Comparison of ENCODE assay signal across 20 cellular contexts in genomic region chr16:71811261-71811803, GRCh38. TPM values are rescaled to one million over a fixed set of nuclear protein-coding genes. Genes with fewer than 3 reads are reported as not detected.
DNase-seq lines count a peak whose midpoint lies in the region; ATAC-seq and TF ChIP-seq lines count a peak whose summit lies in the region.
"Had no signal": no experiment of that assay in that cellular context is flagged by ENCODE, and none has a peak within 500 bp of the region (broad histone marks: within the 10 kb centered on the region; RNA-seq: fewer than 3 reads in every experiment).

No MANE protein-coding gene starts in this region.

- H3K9me3 Mint-ChIP-seq in natural killer cell: no peaks in the 10 kb centered on the region
- H3K9me3 Mint-ChIP-seq in natural killer cell treated with Interleukin-12 subunit alpha and Interleukin-12 subunit beta and Interleukin-15 and Interleukin-18, amount 100 ng/mL, for 72 hours: no peaks in the 10 kb centered on the region
- H3K9me3 Mint-ChIP-seq in dendritic cell treated with granulocyte-macrophage colony-stimulating factor and Interleukin-4, amounts not matched to agents 40 ng/mL and 50 ng/mL, for 4 days: no peaks in the 10 kb centered on the region
- H3K9me3 Mint-ChIP-seq: memory B cell, neural crest cell had no signal

- no peaks in the 10 kb centered on the region for H3K36me3 Mint-ChIP-seq in natural killer cell
- peaks cover 4% of the 10 kb centered on the region for H3K36me3 Mint-ChIP-seq in natural killer cell treated with Interleukin-12 subunit alpha and Interleukin-12 subunit beta and Interleukin-15 and Interleukin-18, amount 100 ng/mL, for 72 hours
- peaks cover 26% of the 10 kb centered on the region for H3K36me3 Mint-ChIP-seq in dendritic cell treated with granulocyte-macrophage colony-stimulating factor and Interleukin-4, amounts not matched to agents 40 ng/mL and 50 ng/mL, for 4 days (ENCODE audit: low read depth)
- H3K36me3 Mint-ChIP-seq: memory B cell had no signal

- peaks cover 16 to 27% of the 10 kb centered on the region in 2 donors for H3K4me1 Mint-ChIP-seq in natural killer cell
- peaks cover 9 to 10% of the 10 kb centered on the region in 2 donors for H3K4me1 Mint-ChIP-seq in natural killer cell treated with Interleukin-12 subunit alpha and Interleukin-12 subunit beta and Interleukin-15 and Interleukin-18, amount 100 ng/mL, for 72 hours (ENCODE audit: low read depth in 2 of 2)
- H3K4me1 Mint-ChIP-seq in dendritic cell treated with granulocyte-macrophage colony-stimulating factor and Interleukin-4, amounts not matched to agents 40 ng/mL and 50 ng/mL, for 4 days (ENCODE audit: low read depth): peaks cover 19% of the 10 kb centered on the region

- no peaks in the 10 kb centered on the region for H3K27me3 Mint-ChIP-seq in natural killer cell (ENCODE audit: low read depth in 2 of 2)
- no peaks in the 10 kb centered on the region for H3K27me3 Mint-ChIP-seq in natural killer cell treated with Interleukin-12 subunit alpha and Interleukin-12 subunit beta and Interleukin-15 and Interleukin-18, amount 100 ng/mL, for 72 hours
- no peaks in the 10 kb centered on the region for H3K27me3 Mint-ChIP-seq in dendritic cell treated with granulocyte-macrophage colony-stimulating factor and Interleukin-4, amounts not matched to agents 40 ng/mL and 50 ng/mL, for 4 days
- H3K27me3 Mint-ChIP-seq: B cell, memory B cell had no signal

- DNase-seq in natural killer cell: no peak
- DNase-seq in natural killer cell treated with Interleukin-12 subunit alpha and Interleukin-12 subunit beta and Interleukin-15 and Interleukin-18, amount 100 ng/mL, for 72 hours (ENCODE audit: low spot score): no peak
- DNase-seq in NCI-H226: peak; percentile 30
- DNase-seq in NCI-H446 (lab: John Stamatoyannopoulos, UW): no peak
- DNase-seq: activated CD4-positive, CD25-positive, alpha-beta regulatory T cell; activated naive CD4-positive, alpha-beta T cell; DMS 273 treated with DMSO at 0.1 percent for 48 hours; islet precursor cell; MG63; NCI-H1694 treated with DMSO at 0.1 percent for 48 hours; SHP77 treated with DMSO at 0.1 percent for 48 hours; testis had no signal

- H3K4me3 Mint-ChIP-seq in natural killer cell: peak overlapping the region; percentile 10
- no peak overlapping the region for H3K4me3 Mint-ChIP-seq in natural killer cell treated with Interleukin-12 subunit alpha and Interleukin-12 subunit beta and Interleukin-15 and Interleukin-18, amount 100 ng/mL, for 72 hours
- no peak overlapping the region for H3K4me3 Mint-ChIP-seq in dendritic cell treated with granulocyte-macrophage colony-stimulating factor and Interleukin-4, amounts not matched to agents 40 ng/mL and 50 ng/mL, for 4 days
- H3K4me3 Mint-ChIP-seq: B cell, memory B cell, neural crest cell had no signal

- intact Hi-C loops in natural killer cell (cut with micrococcal nuclease): no loop called here
- intact Hi-C loops in dendritic cell treated with granulocyte-macrophage colony-stimulating factor and Interleukin-4, amounts not matched to agents 40 ng/mL and 50 ng/mL, for 4 days (cut with micrococcal nuclease): no loop called here

- H3K27ac Mint-ChIP-seq in natural killer cell: no peak overlapping the region
- no peak overlapping the region for H3K27ac Mint-ChIP-seq in natural killer cell treated with Interleukin-12 subunit alpha and Interleukin-12 subunit beta and Interleukin-15 and Interleukin-18, amount 100 ng/mL, for 72 hours
- H3K27ac Mint-ChIP-seq in dendritic cell treated with granulocyte-macrophage colony-stimulating factor and Interleukin-4, amounts not matched to agents 40 ng/mL and 50 ng/mL, for 4 days: peak overlapping the region; percentile 37
- H3K27ac Mint-ChIP-seq: B cell, memory B cell had no signal

- no peak for ATAC-seq in natural killer cell
- ATAC-seq in natural killer cell treated with Interleukin-12 subunit alpha and Interleukin-12 subunit beta and Interleukin-15 and Interleukin-18, amount 100 ng/mL, for 72 hours: no peak
- ATAC-seq in HG03521 (IDR thresholded peaks at IDR 0.05; ENCODE audit: unreplicated experiment): no peak
- ATAC-seq in GM19351 (IDR thresholded peaks at IDR 0.05; ENCODE audit: unreplicated experiment): no peak
- ATAC-seq: esophagus mucosa, HCT116 had no signal

- no peak for TF ChIP-seq CTCF in natural killer cell (IDR thresholded peaks at IDR 0.05)

RNA-seq across cellular contexts. Expression of gene AP1G1, which starts 2.7 kb away (rescaled TPM):
- 100 to 1,000 TPM; 176 to 212 (median 188) TPM for total RNA-seq in natural killer cell
- 100 to 1,000 TPM; 111 to 120 TPM for total RNA-seq in natural killer cell treated with Interleukin-12 subunit alpha and Interleukin-12 subunit beta and Interleukin-15 and Interleukin-18, amount 100 ng/mL, for 72 hours

RNA-seq across cellular contexts. Expression of gene ATXN1L, which starts 34.4 kb away (rescaled TPM):
- total RNA-seq in natural killer cell: 10 to 100 TPM; 59.7 to 66.9 (median 59.8) TPM
- total RNA-seq in natural killer cell treated with Interleukin-12 subunit alpha and Interleukin-12 subunit beta and Interleukin-15 and Interleukin-18, amount 100 ng/mL, for 72 hours: 10 to 100 TPM; 24.5 to 25.7 TPM
